ENCODE assay signal across 8 cellular contexts in genomic region chr3:38453075-38453913, GRCh38. TPM values are rescaled to one million over a fixed set of nuclear protein-coding genes. Genes with fewer than 3 reads are reported as not detected.
A peak's percentile ranks its signal among the peaks of the same experiment; 100 is the strongest.
DNase-seq lines count a peak whose midpoint lies in the region; ATAC-seq and TF ChIP-seq lines count a peak whose summit lies in the region.

TSS of gene ACVR2B (plus strand) at chr3:38453890. CDS start at chr3:38454323, 433 bp downstream.

- no peak for TF ChIP-seq CTCF in 22Rv1 (IDR thresholded peaks at IDR 0.05)

- ATAC-seq in GM19023 (IDR thresholded peaks at IDR 0.05; ENCODE audit: unreplicated experiment) (peak; percentile 42), HG03520 (IDR thresholded peaks at IDR 0.05; ENCODE audit: unreplicated experiment) (peak; percentile 40)

- peak within 1 kb of the TSS; percentile 95 for H3K27ac ChIP-seq in 22Rv1

- peak; percentile 92 for DNase-seq in NCI-H82 (lab: John Stamatoyannopoulos, UW)
- DNase-seq in activated CD8-positive, alpha-beta memory T cell treated with anti-CD3 and anti-CD28 coated beads for 24 hours: peak; percentile 84
- DNase-seq in effector CD8-positive, alpha-beta T cell (lab: John Stamatoyannopoulos, UW): peak; percentile 63
- DNase-seq in lung microvascular endothelial cell (ENCODE audit: low read depth in 2 of 2): peak; percentile 78 to 86
- DNase-seq in stimulated activated CD4-positive, alpha-beta T cell treated with anti-CD3 and anti-CD28 coated beads, TNF-alpha, amount 100 ng/mL, for 24 hours (ENCODE audit: low read depth in 3 of 3): peak; percentile 23 to 76 (median 43)

RNA-seq across cellular contexts. Expression of gene ACVR2B, which starts in this region (rescaled TPM):
- 2.2 and 4.2 TPM in 2 replicates for total RNA-seq in lung microvascular endothelial cell

Comparison
In these comparisons a context has a peak if more than half of its experiments do, and no peak if none do; other contexts are left out.
1. Peak in every context shown above with its lines: DNase-seq, ATAC-seq and H3K27ac ChIP-seq.